ENCODE assay signal across 8 cellular contexts in the genomic region with DNA sequence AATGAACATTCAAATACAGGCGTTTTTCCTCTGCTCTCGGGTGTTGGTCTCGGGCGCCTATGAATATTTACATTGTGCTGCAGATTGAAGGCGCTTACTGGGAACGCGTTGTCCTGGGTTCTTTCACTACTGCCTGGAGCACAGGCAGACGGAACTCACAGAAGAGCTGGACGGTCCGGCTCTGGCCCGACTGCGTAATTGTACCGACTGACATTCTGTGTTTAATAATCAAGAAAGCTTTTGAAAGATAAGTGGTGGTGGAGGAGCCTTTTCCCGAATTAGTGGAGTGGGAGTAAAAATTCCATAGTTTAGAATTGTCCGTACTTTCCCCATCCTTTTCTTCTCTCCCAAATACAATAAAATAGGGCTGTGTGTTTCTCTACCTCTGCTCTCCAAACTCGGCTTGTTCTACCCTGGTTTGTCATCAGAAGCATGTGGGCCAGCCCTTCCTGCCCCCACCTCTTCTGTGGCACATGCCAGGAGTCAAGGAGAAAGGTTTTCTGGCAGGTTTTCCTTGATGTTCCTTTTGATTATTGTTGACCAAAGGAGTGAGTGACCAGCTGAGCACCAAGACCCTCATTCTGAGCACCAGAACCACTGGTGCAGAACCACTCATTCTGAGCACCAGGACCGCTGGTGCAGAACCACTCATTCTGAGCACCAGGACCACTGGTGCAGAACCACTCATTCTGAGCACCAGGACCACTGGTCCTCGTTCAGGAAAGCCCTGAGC. TPM values are rescaled to one million over a fixed set of nuclear protein-coding genes. Genes with fewer than 3 reads are reported as not detected.
DNase-seq lines count a peak whose midpoint lies in the region; ATAC-seq, FAIRE-seq and TF ChIP-seq lines count a peak whose summit lies in the region.

No MANE protein-coding gene starts in this region.

- DNase-seq in activated naive CD4-positive, alpha-beta T cell treated with anti-CD3 and anti-CD28 coated beads for 36 hours: no peak
- DNase-seq in activated naive CD4-positive, alpha-beta T cell treated with Interleukin-2 at 50 U/mL for 16 hours: no peak
- DNase-seq in GM12878 (ENCODE audit: low read depth, low spot score): no peak
- no peak for DNase-seq in lower lobe of right lung
- no peak for DNase-seq in type B pancreatic cell (ENCODE audit: extremely low spot score, unreplicated experiment)
- DNase-seq in HCEC 1CT: no peak
- DNase-seq in GM13976 (ENCODE audit: low spot score): no peak

- peak overlapping the region; percentile 94 for H3K4me2 ChIP-seq in GM12878 (ENCODE audit: control insufficient read depth, insufficient read depth)

- no peak overlapping the region for H3K9ac ChIP-seq in GM12878 (ENCODE audit: control insufficient read depth, insufficient read depth, low read length)

- intact Hi-C loops in activated naive CD4-positive, alpha-beta T cell treated with anti-CD3 and anti-CD28 coated beads for 36 hours (cut with micrococcal nuclease): no loop called here
- intact Hi-C loops in GM12878 (cut with micrococcal nuclease; ENCODE audit: unreplicated experiment): no loop called here
- intact Hi-C loops in lower lobe of right lung (cut with DNase I): no loop called here

- 0 out of 2 replicates have a peak, but pooled peaks cover 3% of the 10 kb centered on the region for H4K20me1 ChIP-seq in GM12878 (ENCODE audit: control insufficient read depth, insufficient read depth)

- SMC1A ChIA-PET in GM12878 (lab: Charles Lee; ENCODE audit: uncharacterized antibody, unreplicated experiment): no interaction called here

- ATAC-seq in GM12878: no peak
- ATAC-seq in lower lobe of right lung: peak; percentile 8 to 15
- no peak for ATAC-seq in GM19397 (IDR thresholded peaks at IDR 0.05; ENCODE audit: unreplicated experiment)

- RAD21 ChIA-PET in GM12878 (lab: Charles Lee; ENCODE audit: unreplicated experiment): interaction anchor here (0.6 kb wide), 1 partner anchor 481 kb away, joined by 3 read pairs; no protein-coding TSS in a partner anchor

- CTCF ChIA-PET in activated naive CD4-positive, alpha-beta T cell treated with anti-CD3 and anti-CD28 coated beads for 36 hours (lab: Charles Lee): interaction anchor here (2.0 kb wide), 1 partner anchor 190 kb away, joined by 9 read pairs; no protein-coding TSS in a partner anchor
- CTCF ChIA-PET in GM12878 (lab: Yijun Ruan, JAX): no interaction called here

- no peak for TF ChIP-seq POLR2A in GM12878 (IDR thresholded peaks at IDR 0.05; ENCODE audit: low read depth, low read length)

- H3K27ac ChIP-seq in GM12878 (ENCODE audit: control insufficient read depth, insufficient read depth) (no peak overlapping the region), lower lobe of right lung (peak overlapping the region; percentile 77)

- H3K9me3 ChIP-seq in GM12878 (replicated peaks; ENCODE audit: control insufficient read depth, insufficient read depth, low read length) (no peaks in the 10 kb centered on the region; the same call in 2 of the 3 replicates), lower lobe of right lung (no peaks in the 10 kb centered on the region)

- H3K9me3 Mint-ChIP-seq in activated naive CD4-positive, alpha-beta T cell treated with anti-CD3 and anti-CD28 coated beads for 36 hours: no peaks in the 10 kb centered on the region
- H3K9me3 Mint-ChIP-seq in type B pancreatic cell: no peaks in the 10 kb centered on the region

- no peak for TF ChIP-seq EP300 in GM12878 (IDR thresholded peaks at IDR 0.05; ENCODE audit: borderline replicate concordance in 1 of 2, control insufficient read depth in 1 of 2, low read depth in 2 of 2, low read length in 2 of 2)

- no TSS peak for BruUV-seq in GM12878 (replicated peaks; lab: Mats Ljungman, UMichigan)

- in situ Hi-C loops in GM12878 (cut with MboI): no loop called here
- in situ Hi-C loops in GM13976 (cut with MboI; ENCODE audit: low sequenced_read_pairs, unreplicated experiment): no loop called here

- no peak overlapping the region for H3K27ac Mint-ChIP-seq in activated naive CD4-positive, alpha-beta T cell treated with anti-CD3 and anti-CD28 coated beads for 36 hours
- peak overlapping the region; percentile 74 for H3K27ac Mint-ChIP-seq in type B pancreatic cell

- peak overlapping the region; percentile 67 for H3K4me3 Mint-ChIP-seq in activated naive CD4-positive, alpha-beta T cell treated with anti-CD3 and anti-CD28 coated beads for 36 hours
- H3K4me3 Mint-ChIP-seq in type B pancreatic cell: peak overlapping the region; percentile 91

- peaks cover 16% of the 10 kb centered on the region for H3K4me1 Mint-ChIP-seq in activated naive CD4-positive, alpha-beta T cell treated with anti-CD3 and anti-CD28 coated beads for 36 hours (ENCODE audit: low read depth)
- peaks cover 22% of the 10 kb centered on the region for H3K4me1 Mint-ChIP-seq in type B pancreatic cell (ENCODE audit: unreplicated experiment)

- H3K36me3 ChIP-seq in GM12878 (ENCODE audit: control insufficient read depth in 2 of 2, insufficient read depth in 2 of 2, low read length in 1 of 2) (no peaks in the 10 kb centered on the region), lower lobe of right lung (no peaks in the 10 kb centered on the region)

- no peaks in the 10 kb centered on the region for H3K36me3 Mint-ChIP-seq in activated naive CD4-positive, alpha-beta T cell treated with anti-CD3 and anti-CD28 coated beads for 36 hours (ENCODE audit: low read depth)
- peaks cover 3% of the 10 kb centered on the region for H3K36me3 Mint-ChIP-seq in type B pancreatic cell

- H3K27me3 Mint-ChIP-seq in activated naive CD4-positive, alpha-beta T cell treated with anti-CD3 and anti-CD28 coated beads for 36 hours (ENCODE audit: low read depth): peaks cover 44% of the 10 kb centered on the region
- peaks cover 51% of the 10 kb centered on the region for H3K27me3 Mint-ChIP-seq in type B pancreatic cell

- TF ChIP-seq CTCF in GM12878 (IDR thresholded peaks at IDR 0.05 in 2 of 3, conservative IDR thresholded peaks at IDR 0.05 in 1 of 3; ENCODE audit: control insufficient read depth in 2 of 3, extremely low read depth in 1 of 3, insufficient read depth in 1 of 3, low read depth in 3 of 3, low read length in 3 of 3) (no peak), lower lobe of right lung (IDR thresholded peaks at IDR 0.05) (no peak), type B pancreatic cell (conservative IDR thresholded peaks at IDR 0.05) (no peak), GM13976 (IDR thresholded peaks at IDR 0.05; ENCODE audit: borderline replicate concordance, control extremely low read depth, extremely low read depth, insufficient read depth, missing control alignments) (no peak)

- H3K4me1 ChIP-seq in GM12878 (ENCODE audit: control insufficient read depth, insufficient read depth, low read length): peaks cover 10% of the 10 kb centered on the region
- H3K4me1 ChIP-seq in lower lobe of right lung: peaks cover 20% of the 10 kb centered on the region

- no peak for TF ChIP-seq RAD21 in GM12878 (IDR thresholded peaks at IDR 0.05; ENCODE audit: insufficient read depth, low read depth, low read length)

- no peak overlapping the region for H2AFZ ChIP-seq in GM12878 (ENCODE audit: control insufficient read depth, low read depth, low read length)

- H3K27me3 ChIP-seq in GM12878 (replicated peaks in 1 of 2; ENCODE audit: control insufficient read depth in 2 of 2, insufficient read depth in 2 of 2, low read length in 1 of 2): peaks cover 11 to 20% of the 10 kb centered on the region in 2 experiments
- H3K27me3 ChIP-seq in lower lobe of right lung (ENCODE audit: low read depth): peaks cover 40% of the 10 kb centered on the region

- peak overlapping the region; percentile 74; the same call in 1 of the 2 replicates for H3K4me3 ChIP-seq in GM12878
- H3K4me3 ChIP-seq in lower lobe of right lung: peak overlapping the region; percentile 64

- no peaks in the 10 kb centered on the region for H3K79me2 ChIP-seq in GM12878 (ENCODE audit: control insufficient read depth, insufficient read depth, low read length)

- no peak for FAIRE-seq in GM12878 (lab: Jason Lieb, UNC)

- WGBS in GM12878 (ENCODE audit: insufficient coverage, insufficient replicate concordance, low lambda C conversion rate, missing lambda C conversion rate): 53% methylated on average over 18 of the region's 18 CpGs

- POLR2A ChIA-PET in GM12878 (lab: Charles Lee): no interaction called here

TF ChIP-seq in GM12878, 131 proteins besides CTCF, POLR2A, EP300 and RAD21:
- TF ChIP-seq PAX5 (IDR thresholded peaks at IDR 0.05; ENCODE audit: borderline replicate concordance, low read depth, low read length) (peak; percentile 23; the same call in 1 of the 2 replicates), HDGF (IDR thresholded peaks at IDR 0.05) (no peak)

RNA-seq across cellular contexts. Expression of a gene that starts 2.3 kb away (rescaled TPM):
- total RNA-seq in activated naive CD4-positive, alpha-beta T cell treated with anti-CD3 and anti-CD28 coated beads for 36 hours: under 1 TPM; 0.07 to 0.12 TPM
- 0.48 and 0.49 TPM in 2 replicates for total RNA-seq in GM12878 (2013; cell fraction: nucleolus; rRNA removed)
- under 0.01 and 0.06 TPM in 2 replicates for total RNA-seq in GM12878 (2014; rRNA removed)
- 0.04 and 0.05 TPM in 2 replicates for total RNA-seq in GM12878 (2014; rRNA removed; fragmentation: Illumina TruSeq; extraction: Trizol)
- total RNA-seq in GM12878 (2021): 0.05 and 0.08 TPM in 2 replicates
- not detected for polyA plus RNA-seq in GM12878 (2011; ENCODE audit: low read depth)
- 0.12 and 0.13 TPM in 2 replicates for polyA plus RNA-seq in GM12878 (2011; rRNA removed)
- 0.12 and 0.16 TPM in 2 replicates for polyA plus RNA-seq in GM12878 (2011; cell fraction: cytosol; rRNA removed)
- 0.52 and 0.57 TPM in 2 replicates for polyA plus RNA-seq in GM12878 (2011; cell fraction: nucleus; rRNA removed)
- 0.03 and 0.05 TPM in 2 replicates for polyA plus RNA-seq in GM12878 (2012)
- 0.04 and 0.06 TPM in 2 replicates for polyA plus RNA-seq in GM12878 (2014; fragmentation: Illumina TruSeq; extraction: Trizol)
- polyA plus RNA-seq in GM12878 (2014; fragmentation: Nextera tagmentation; extraction: Ambion mirVana): under 1 TPM in 1 of 2 experiments, not detected in 1; 0.04 TPM
- 0.06 and 0.10 TPM in 2 replicates for polyA plus RNA-seq in GM12878 (2014; rRNA removed)
- not detected for polyA plus RNA-seq in GM12878 (2016; fragmentation: Nextera tagmentation; extraction: Ambion mirVana)
- polyA minus RNA-seq in GM12878 (2011; rRNA and poly(A)+ RNA removed): 0.05 and 0.07 TPM in 2 replicates
- polyA minus RNA-seq in GM12878 (2011; cell fraction: cytosol; rRNA and poly(A)+ RNA removed): not detected in 2 replicates
- 0.12 and 0.19 TPM in 2 replicates for polyA minus RNA-seq in GM12878 (2011; cell fraction: nucleus; rRNA and poly(A)+ RNA removed)
- total RNA-seq in lower lobe of right lung: 21.9 TPM
- 23.1 and 78.0 TPM in 2 replicates for total RNA-seq in type B pancreatic cell (ENCODE audit: low replicate concordance)

Comparison
In these comparisons a context has a peak if more than half of its experiments do, and no peak if none do; other contexts are left out.
1. ATAC-seq: peak in lower lobe of right lung (2 of 2); none in GM12878 (single experiment) and GM19397 (single experiment).
2. RNA of a gene that starts 2.3 kb away (total RNA-seq): 23.1 to 78.0 TPM in type B pancreatic cell and 21.9 TPM in lower lobe of right lung (single experiment); 0.07 to 0.12 TPM in activated naive CD4-positive, alpha-beta T cell treated with anti-CD3 and anti-CD28 coated beads for 36 hours and under 0.01 to 0.49 TPM in GM12878; every median in the first group is over 10 times any median in the second.